Comparison of ENCODE assay signal across 1 cellular context in the genomic region with DNA sequence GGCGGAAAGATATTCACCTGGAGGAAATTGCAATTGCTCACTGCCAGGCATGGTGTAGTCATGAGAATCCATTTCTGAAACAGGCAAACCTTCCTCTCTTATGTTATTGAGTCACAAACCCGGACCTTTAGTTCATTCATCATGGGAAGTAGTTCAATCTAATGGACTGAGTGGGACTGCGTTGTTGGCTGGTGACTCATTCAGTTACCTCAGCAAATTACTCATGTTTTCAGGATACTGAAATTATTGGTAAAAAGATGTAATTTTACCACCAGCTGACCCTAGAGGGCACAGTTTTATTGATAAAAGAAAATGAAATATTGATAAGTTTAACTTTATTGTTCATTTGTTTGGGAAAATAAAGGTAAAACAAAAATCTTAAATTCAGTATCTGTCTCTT.
TF ChIP-seq lines count a peak whose summit lies in the region.

No MANE protein-coding gene starts in this region.

TF ChIP-seq in GM12878, 131 proteins besides CTCF, POLR2A, EP300 and RAD21 (continued from another document and continues in another):
- TF ChIP-seq, protein P1, sequence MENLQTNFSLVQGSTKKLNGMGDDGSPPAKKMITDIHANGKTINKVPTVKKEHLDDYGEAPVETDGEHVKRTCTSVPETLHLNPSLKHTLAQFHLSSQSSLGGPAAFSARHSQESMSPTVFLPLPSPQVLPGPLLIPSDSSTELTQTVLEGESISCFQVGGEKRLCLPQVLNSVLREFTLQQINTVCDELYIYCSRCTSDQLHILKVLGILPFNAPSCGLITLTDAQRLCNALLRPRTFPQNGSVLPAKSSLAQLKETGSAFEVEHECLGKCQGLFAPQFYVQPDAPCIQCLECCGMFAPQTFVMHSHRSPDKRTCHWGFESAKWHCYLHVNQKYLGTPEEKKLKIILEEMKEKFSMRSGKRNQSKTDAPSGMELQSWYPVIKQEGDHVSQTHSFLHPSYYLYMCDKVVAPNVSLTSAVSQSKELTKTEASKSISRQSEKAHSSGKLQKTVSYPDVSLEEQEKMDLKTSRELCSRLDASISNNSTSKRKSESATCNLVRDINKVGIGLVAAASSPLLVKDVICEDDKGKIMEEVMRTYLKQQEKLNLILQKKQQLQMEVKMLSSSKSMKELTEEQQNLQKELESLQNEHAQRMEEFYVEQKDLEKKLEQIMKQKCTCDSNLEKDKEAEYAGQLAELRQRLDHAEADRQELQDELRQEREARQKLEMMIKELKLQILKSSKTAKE (IDR thresholded peaks at IDR 0.05; ENCODE audit: low read depth, poor library complexity, severe bottlenecking): no peak
- TF ChIP-seq YY1 (IDR thresholded peaks at IDR 0.05; ENCODE audit: low read depth, low read length) (no peak), IKZF2 (IDR thresholded peaks at IDR 0.05) (peak in 1 of 2 experiments; percentile 54; a peak in 2 of 4 replicates), MTA3 (IDR thresholded peaks at IDR 0.05; ENCODE audit: borderline replicate concordance, low read length) (no peak), JUNB (IDR thresholded peaks at IDR 0.05) (peak; percentile 86), NR2C2 (IDR thresholded peaks at IDR 0.05; ENCODE audit: borderline replicate concordance, control insufficient read depth, insufficient read length, low read depth) (no peak), LARP7 (IDR thresholded peaks at IDR 0.05) (no peak), FOXK2 (IDR thresholded peaks at IDR 0.05) (no peak), RBBP5 (conservative IDR thresholded peaks at IDR 0.05) (no peak), ZNF217 (IDR thresholded peaks at IDR 0.05) (no peak), ASH2L (IDR thresholded peaks at IDR 0.05; ENCODE audit: borderline replicate concordance, low read depth) (no peak), SUZ12 (IDR thresholded peaks at IDR 0.05; ENCODE audit: unreplicated experiment) (no peak), HDGF (IDR thresholded peaks at IDR 0.05) (no peak), TARDBP (IDR thresholded peaks at IDR 0.05; ENCODE audit: borderline replicate concordance) (no peak), ZNF622 (IDR thresholded peaks at IDR 0.05) (no peak), SRF (IDR thresholded peaks at IDR 0.05; ENCODE audit: low read depth in 2 of 2, low read length in 2 of 2) (no peak), ZNF384 (IDR thresholded peaks at IDR 0.05; ENCODE audit: borderline replicate concordance, low read depth, low read length) (no peak), ZBED1 (IDR thresholded peaks at IDR 0.05; ENCODE audit: borderline replicate concordance) (no peak), RFX5 (IDR thresholded peaks at IDR 0.05; ENCODE audit: low read depth, low read length) (no peak), HDAC2 (IDR thresholded peaks at IDR 0.05) (no peak), RAD51 (IDR thresholded peaks at IDR 0.05) (no peak), BHLHE40 (IDR thresholded peaks at IDR 0.05; ENCODE audit: borderline replicate concordance in 1 of 2, low read depth in 2 of 2, low read length in 1 of 2) (no peak), WRNIP1 (IDR thresholded peaks at IDR 0.05; ENCODE audit: borderline replicate concordance, low read depth, low read length) (no peak), DPF2 (IDR thresholded peaks at IDR 0.05) (0 out of 2 replicates have a peak, but pooled peaks have one; percentile 30), SUPT20H (IDR thresholded peaks at IDR 0.05; ENCODE audit: borderline replicate concordance, control insufficient read depth, low read depth, low read length) (no peak), POLR2AphosphoS5 (IDR thresholded peaks at IDR 0.05; ENCODE audit: low read length) (no peak), CHD1 (IDR thresholded peaks at IDR 0.05; ENCODE audit: low read depth, low read length) (no peak), MYC (IDR thresholded peaks at IDR 0.05; ENCODE audit: insufficient read depth, insufficient read length, insufficient replicate concordance, low read length, severe bottlenecking) (no peak), HCFC1 (IDR thresholded peaks at IDR 0.05; ENCODE audit: low read length) (no peak), CHD2 (IDR thresholded peaks at IDR 0.05; ENCODE audit: borderline replicate concordance, low read depth, low read length) (no peak), KDM1A (IDR thresholded peaks at IDR 0.05; ENCODE audit: borderline replicate concordance) (no peak)
- TF ChIP-seq, protein P2, sequence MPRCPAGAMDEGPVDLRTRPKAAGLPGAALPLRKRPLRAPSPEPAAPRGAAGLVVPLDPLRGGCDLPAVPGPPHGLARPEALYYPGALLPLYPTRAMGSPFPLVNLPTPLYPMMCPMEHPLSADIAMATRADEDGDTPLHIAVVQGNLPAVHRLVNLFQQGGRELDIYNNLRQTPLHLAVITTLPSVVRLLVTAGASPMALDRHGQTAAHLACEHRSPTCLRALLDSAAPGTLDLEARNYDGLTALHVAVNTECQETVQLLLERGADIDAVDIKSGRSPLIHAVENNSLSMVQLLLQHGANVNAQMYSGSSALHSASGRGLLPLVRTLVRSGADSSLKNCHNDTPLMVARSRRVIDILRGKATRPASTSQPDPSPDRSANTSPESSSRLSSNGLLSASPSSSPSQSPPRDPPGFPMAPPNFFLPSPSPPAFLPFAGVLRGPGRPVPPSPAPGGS (IDR thresholded peaks at IDR 0.05; ENCODE audit: borderline replicate concordance, insufficient read depth, low read depth, low read length, poor library complexity, severe bottlenecking): no peak
- TF ChIP-seq, protein P3, sequence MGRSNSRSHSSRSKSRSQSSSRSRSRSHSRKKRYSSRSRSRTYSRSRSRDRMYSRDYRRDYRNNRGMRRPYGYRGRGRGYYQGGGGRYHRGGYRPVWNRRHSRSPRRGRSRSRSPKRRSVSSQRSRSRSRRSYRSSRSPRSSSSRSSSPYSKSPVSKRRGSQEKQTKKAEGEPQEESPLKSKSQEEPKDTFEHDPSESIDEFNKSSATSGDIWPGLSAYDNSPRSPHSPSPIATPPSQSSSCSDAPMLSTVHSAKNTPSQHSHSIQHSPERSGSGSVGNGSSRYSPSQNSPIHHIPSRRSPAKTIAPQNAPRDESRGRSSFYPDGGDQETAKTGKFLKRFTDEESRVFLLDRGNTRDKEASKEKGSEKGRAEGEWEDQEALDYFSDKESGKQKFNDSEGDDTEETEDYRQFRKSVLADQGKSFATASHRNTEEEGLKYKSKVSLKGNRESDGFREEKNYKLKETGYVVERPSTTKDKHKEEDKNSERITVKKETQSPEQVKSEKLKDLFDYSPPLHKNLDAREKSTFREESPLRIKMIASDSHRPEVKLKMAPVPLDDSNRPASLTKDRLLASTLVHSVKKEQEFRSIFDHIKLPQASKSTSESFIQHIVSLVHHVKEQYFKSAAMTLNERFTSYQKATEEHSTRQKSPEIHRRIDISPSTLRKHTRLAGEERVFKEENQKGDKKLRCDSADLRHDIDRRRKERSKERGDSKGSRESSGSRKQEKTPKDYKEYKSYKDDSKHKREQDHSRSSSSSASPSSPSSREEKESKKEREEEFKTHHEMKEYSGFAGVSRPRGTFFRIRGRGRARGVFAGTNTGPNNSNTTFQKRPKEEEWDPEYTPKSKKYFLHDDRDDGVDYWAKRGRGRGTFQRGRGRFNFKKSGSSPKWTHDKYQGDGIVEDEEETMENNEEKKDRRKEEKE (IDR thresholded peaks at IDR 0.05): no peak
- TF ChIP-seq, protein P4, sequence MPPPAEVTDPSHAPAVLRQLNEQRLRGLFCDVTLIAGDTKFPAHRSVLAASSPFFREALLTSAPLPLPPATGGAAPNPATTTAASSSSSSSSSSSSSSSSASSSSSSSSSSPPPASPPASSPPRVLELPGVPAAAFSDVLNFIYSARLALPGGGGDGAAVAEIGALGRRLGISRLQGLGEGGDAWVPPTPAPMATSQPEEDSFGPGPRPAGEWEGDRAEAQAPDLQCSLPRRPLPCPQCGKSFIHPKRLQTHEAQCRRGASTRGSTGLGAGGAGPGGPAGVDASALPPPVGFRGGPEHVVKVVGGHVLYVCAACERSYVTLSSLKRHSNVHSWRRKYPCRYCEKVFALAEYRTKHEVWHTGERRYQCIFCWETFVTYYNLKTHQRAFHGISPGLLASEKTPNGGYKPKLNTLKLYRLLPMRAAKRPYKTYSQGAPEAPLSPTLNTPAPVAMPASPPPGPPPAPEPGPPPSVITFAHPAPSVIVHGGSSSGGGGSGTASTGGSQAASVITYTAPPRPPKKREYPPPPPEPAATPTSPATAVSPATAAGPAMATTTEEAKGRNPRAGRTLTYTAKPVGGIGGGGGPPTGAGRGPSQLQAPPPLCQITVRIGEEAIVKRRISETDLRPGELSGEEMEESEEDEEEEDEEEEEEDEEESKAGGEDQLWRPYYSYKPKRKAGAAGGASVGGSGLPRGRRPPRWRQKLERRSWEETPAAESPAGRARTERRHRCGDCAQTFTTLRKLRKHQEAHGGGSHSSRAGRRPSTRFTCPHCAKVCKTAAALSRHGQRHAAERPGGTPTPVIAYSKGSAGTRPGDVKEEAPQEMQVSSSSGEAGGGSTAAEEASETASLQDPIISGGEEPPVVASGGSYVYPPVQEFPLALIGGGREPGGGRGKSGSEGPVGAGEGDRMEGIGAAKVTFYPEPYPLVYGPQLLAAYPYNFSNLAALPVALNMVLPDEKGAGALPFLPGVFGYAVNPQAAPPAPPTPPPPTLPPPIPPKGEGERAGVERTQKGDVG (CRISPR knock-in tag; IDR thresholded peaks at IDR 0.05): no peak
- TF ChIP-seq, protein P5, sequence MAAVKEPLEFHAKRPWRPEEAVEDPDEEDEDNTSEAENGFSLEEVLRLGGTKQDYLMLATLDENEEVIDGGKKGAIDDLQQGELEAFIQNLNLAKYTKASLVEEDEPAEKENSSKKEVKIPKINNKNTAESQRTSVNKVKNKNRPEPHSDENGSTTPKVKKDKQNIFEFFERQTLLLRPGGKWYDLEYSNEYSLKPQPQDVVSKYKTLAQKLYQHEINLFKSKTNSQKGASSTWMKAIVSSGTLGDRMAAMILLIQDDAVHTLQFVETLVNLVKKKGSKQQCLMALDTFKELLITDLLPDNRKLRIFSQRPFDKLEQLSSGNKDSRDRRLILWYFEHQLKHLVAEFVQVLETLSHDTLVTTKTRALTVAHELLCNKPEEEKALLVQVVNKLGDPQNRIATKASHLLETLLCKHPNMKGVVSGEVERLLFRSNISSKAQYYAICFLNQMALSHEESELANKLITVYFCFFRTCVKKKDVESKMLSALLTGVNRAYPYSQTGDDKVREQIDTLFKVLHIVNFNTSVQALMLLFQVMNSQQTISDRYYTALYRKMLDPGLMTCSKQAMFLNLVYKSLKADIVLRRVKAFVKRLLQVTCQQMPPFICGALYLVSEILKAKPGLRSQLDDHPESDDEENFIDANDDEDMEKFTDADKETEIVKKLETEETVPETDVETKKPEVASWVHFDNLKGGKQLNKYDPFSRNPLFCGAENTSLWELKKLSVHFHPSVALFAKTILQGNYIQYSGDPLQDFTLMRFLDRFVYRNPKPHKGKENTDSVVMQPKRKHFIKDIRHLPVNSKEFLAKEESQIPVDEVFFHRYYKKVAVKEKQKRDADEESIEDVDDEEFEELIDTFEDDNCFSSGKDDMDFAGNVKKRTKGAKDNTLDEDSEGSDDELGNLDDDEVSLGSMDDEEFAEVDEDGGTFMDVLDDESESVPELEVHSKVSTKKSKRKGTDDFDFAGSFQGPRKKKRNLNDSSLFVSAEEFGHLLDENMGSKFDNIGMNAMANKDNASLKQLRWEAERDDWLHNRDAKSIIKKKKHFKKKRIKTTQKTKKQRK (IDR thresholded peaks at IDR 0.05; ENCODE audit: low read depth, low read length): no peak
- TF ChIP-seq, protein P6, sequence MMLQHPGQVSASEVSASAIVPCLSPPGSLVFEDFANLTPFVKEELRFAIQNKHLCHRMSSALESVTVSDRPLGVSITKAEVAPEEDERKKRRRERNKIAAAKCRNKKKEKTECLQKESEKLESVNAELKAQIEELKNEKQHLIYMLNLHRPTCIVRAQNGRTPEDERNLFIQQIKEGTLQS (IDR thresholded peaks at IDR 0.05; ENCODE audit: borderline replicate concordance, extremely low read depth, low read depth, low read length): no peak
- TF ChIP-seq, protein P7, sequence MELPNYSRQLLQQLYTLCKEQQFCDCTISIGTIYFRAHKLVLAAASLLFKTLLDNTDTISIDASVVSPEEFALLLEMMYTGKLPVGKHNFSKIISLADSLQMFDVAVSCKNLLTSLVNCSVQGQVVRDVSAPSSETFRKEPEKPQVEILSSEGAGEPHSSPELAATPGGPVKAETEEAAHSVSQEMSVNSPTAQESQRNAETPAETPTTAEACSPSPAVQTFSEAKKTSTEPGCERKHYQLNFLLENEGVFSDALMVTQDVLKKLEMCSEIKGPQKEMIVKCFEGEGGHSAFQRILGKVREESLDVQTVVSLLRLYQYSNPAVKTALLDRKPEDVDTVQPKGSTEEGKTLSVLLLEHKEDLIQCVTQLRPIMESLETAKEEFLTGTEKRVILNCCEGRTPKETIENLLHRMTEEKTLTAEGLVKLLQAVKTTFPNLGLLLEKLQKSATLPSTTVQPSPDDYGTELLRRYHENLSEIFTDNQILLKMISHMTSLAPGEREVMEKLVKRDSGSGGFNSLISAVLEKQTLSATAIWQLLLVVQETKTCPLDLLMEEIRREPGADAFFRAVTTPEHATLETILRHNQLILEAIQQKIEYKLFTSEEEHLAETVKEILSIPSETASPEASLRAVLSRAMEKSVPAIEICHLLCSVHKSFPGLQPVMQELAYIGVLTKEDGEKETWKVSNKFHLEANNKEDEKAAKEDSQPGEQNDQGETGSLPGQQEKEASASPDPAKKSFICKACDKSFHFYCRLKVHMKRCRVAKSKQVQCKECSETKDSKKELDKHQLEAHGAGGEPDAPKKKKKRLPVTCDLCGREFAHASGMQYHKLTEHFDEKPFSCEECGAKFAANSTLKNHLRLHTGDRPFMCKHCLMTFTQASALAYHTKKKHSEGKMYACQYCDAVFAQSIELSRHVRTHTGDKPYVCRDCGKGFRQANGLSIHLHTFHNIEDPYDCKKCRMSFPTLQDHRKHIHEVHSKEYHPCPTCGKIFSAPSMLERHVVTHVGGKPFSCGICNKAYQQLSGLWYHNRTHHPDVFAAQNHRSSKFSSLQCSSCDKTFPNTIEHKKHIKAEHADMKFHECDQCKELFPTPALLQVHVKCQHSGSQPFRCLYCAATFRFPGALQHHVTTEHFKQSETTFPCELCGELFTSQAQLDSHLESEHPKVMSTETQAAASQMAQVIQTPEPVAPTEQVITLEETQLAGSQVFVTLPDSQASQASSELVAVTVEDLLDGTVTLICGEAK (IDR thresholded peaks at IDR 0.05; ENCODE audit: borderline replicate concordance): peak; percentile 68
